13 cellular contexts compared by ENCODE assay signal in the genomic region with DNA sequence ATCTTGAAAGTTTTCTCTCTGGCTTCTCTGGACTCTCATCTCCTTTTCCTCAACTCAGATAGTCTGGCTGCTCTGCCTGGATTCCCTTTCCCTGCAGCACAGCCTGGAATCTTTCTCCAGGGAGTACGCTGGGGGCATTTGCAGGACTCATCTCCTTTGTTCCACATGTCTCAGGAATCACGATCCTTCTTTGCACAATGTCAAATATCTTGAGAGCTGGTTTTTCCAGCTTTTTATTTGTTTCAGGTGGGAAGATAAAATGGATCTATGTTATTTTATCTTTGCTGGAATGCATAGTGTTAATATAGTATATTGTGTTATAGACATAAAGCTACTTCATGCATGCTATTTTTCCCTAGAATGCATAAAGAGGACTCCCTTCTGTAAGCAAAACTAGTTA.
"Had no signal": no experiment of that assay in that cellular context is flagged by ENCODE, and none has a peak within 500 bp of the region (broad histone marks: within the 10 kb centered on the region; RNA-seq: fewer than 3 reads in every experiment).

No MANE protein-coding gene starts in this region.

- H3K27ac Mint-ChIP-seq: activated naive CD4-positive, alpha-beta T cell treated with anti-CD3 and anti-CD28 coated beads, Interleukin-2, amount 50 U/mL, for 72 hours; progenitor cell of endocrine pancreas had no signal

- H3K36me3 ChIP-seq: neutrophil had no signal

- DNase-seq: amygdala; dorsolateral prefrontal cortex; kidney; left ventricle myocardium superior; stimulated activated CD4-positive, alpha-beta T cell treated with anti-CD3 and anti-CD28 coated beads, Interleukin-12 subunit alpha, Interleukin-12 subunit beta, amount 100 ng/mL, for 4 hours; stimulated activated naive CD4-positive, alpha-beta T cell; substantia nigra had no signal

- ATAC-seq: activated CD4-positive, CD25-positive, alpha-beta regulatory T cell treated with anti-CD3 and anti-CD28 coated beads, Interleukin-2, amount 50 U/mL, for 24 hours; activated naive CD4-positive, alpha-beta T cell treated with anti-CD3 and anti-CD28 coated beads, Interleukin-2, amount 50 U/mL, for 72 hours; esophagus mucosa; left ventricle myocardium superior; sciatic nerve had no signal

- H3K9me3 ChIP-seq: neutrophil had no signal

- H3K27me3 ChIP-seq: dorsolateral prefrontal cortex, neutrophil had no signal

- H3K27ac ChIP-seq: neutrophil had no signal
